Comparison of ENCODE assay signal across 9 cellular contexts in genomic region chr1:91502882-91503184, GRCh38. TPM values are rescaled to one million over a fixed set of nuclear protein-coding genes. Genes with fewer than 3 reads are reported as not detected.
A peak's percentile ranks its signal among the peaks of the same experiment; 100 is the strongest.
DNase-seq lines count a peak whose midpoint lies in the region; ATAC-seq, FAIRE-seq and TF ChIP-seq lines count a peak whose summit lies in the region.
"Had no signal": no experiment of that assay in that cellular context is flagged by ENCODE, and none has a peak within 500 bp of the region (broad histone marks: within the 10 kb centered on the region; RNA-seq: fewer than 3 reads in every experiment).

No MANE protein-coding gene starts in this region.

- no peak overlapping the region for H3K14ac ChIP-seq in H1 (ENCODE audit: insufficient read length)

- no peak overlapping the region for H3K4ac ChIP-seq in H1 (replicated peaks; ENCODE audit: insufficient read length, low read depth, low read length)

- H3K9me3 ChIP-seq in A673 (ENCODE audit: low read depth, low read length, poor library complexity, severe bottlenecking) (no peaks in the 10 kb centered on the region), H1 (ENCODE audit: insufficient read depth in 2 of 2, low read depth in 1 of 2, low read length in 1 of 2) (no peaks in the 10 kb centered on the region), pancreas (no peaks in the 10 kb centered on the region)

- no peak overlapping the region for H2BK120ac ChIP-seq in H1 (replicated peaks; ENCODE audit: low read depth, low read length)

- no peak overlapping the region for H2BK12ac ChIP-seq in H1 (ENCODE audit: low read depth, low read length)

- no peaks in the 10 kb centered on the region for H3K27me3 ChIP-seq in A673 (replicated peaks; ENCODE audit: insufficient read depth, low read depth, low read length, poor library complexity)
- H3K27me3 ChIP-seq in H1 (replicated peaks in 1 of 4; ENCODE audit: control insufficient read depth in 3 of 4, extremely low read depth in 1 of 4, insufficient read depth in 3 of 4, low read length in 3 of 4) = no peaks in the 10 kb centered on the region
- no peaks in the 10 kb centered on the region for H3K27me3 ChIP-seq in pancreas

- peak; percentile 4 to 17; a peak in 1 of 4 replicates for TF ChIP-seq RAD21 in H1 (IDR thresholded peaks at IDR 0.05 in 1 of 2, conservative IDR thresholded peaks at IDR 0.05 in 1 of 2; ENCODE audit: low read depth in 2 of 2, low read length in 2 of 2)

- BruUV-seq in A673 (replicated peaks; lab: Mats Ljungman, UMichigan) = no TSS peak

- no peak overlapping the region for H4K8ac ChIP-seq in H1 (ENCODE audit: extremely low read depth, insufficient read depth, low read length)

- no peak overlapping the region for H4K5ac ChIP-seq in H1 (ENCODE audit: insufficient read length, low read depth, low read length)

- peak; percentile 36; the same call in 1 of the 2 replicates for TF ChIP-seq CTCF in A673 (conservative IDR thresholded peaks at IDR 0.05; ENCODE audit: low read depth, low read length)
- peak; percentile 42 for TF ChIP-seq CTCF in GM12864 (IDR thresholded peaks at IDR 0.05; ENCODE audit: low read depth, low read length, missing control alignments)
- no peak for TF ChIP-seq CTCF in H1 (IDR thresholded peaks at IDR 0.05; ENCODE audit: control extremely low read depth in 1 of 3, insufficient read depth in 1 of 3, low read depth in 1 of 3, low read length in 3 of 3)
- TF ChIP-seq CTCF in pancreas (IDR thresholded peaks at IDR 0.05) = no peak

- intact Hi-C loops in A673 (cut with micrococcal nuclease; ENCODE audit: unreplicated experiment) (loop anchor here (5.0 kb wide), 3 partner anchors 101 to 336 kb away; partner anchors contain the start of gene HFM1), pancreas (cut with DNase I) (no loop called here)

- TF ChIP-seq EP300 in H1 (IDR thresholded peaks at IDR 0.05; ENCODE audit: borderline replicate concordance in 1 of 2, low read depth in 2 of 2, low read length in 2 of 2) = no peak

- no peak overlapping the region for H2BK20ac ChIP-seq in H1 (ENCODE audit: low read length)

- no peaks in the 10 kb centered on the region; the same call in none of the 2 replicates for H3K23me2 ChIP-seq in H1 (ENCODE audit: low read depth, low read length)

- H4K91ac ChIP-seq in H1 (replicated peaks; ENCODE audit: insufficient read length, low read length) = no peak overlapping the region

- peaks cover 4% of the 10 kb centered on the region for H3K36me3 ChIP-seq in A673 (ENCODE audit: insufficient read depth, low read length, poor library complexity, severe bottlenecking)
- H3K36me3 ChIP-seq in H1 (ENCODE audit: control insufficient read depth in 2 of 4, insufficient read depth in 4 of 4, low read length in 3 of 4) = peaks cover 0 to 8% (median 2%) of the 10 kb centered on the region in 4 experiments; a peak in 4 of 8 replicates
- H3K36me3 ChIP-seq in pancreas = no peaks in the 10 kb centered on the region

- DNase-seq in A673 (ENCODE audit: low spot score) = peak; percentile 36
- DNase-seq in GM12864 (ENCODE audit: low read depth) = peak; percentile 15
- peak; percentile 47 for DNase-seq in NCI-H748 (lab: John Stamatoyannopoulos, UW; ENCODE audit: unreplicated experiment)
- no peak for DNase-seq in H1 (ENCODE audit: low read depth in 1 of 2, low spot score in 2 of 2)
- no peak for DNase-seq in pancreas
- no peak for DNase-seq in HEK293T (ENCODE audit: extremely low spot score)
- DNase-seq: T1000 had no signal

- no peak overlapping the region for H3K56ac ChIP-seq in H1 (replicated peaks; ENCODE audit: insufficient read length, low read depth, low read length)

- FAIRE-seq in H1 (lab: Jason Lieb, UNC) (no peak), pancreas (lab: Jason Lieb, UNC) (no peak)

- CTCF ChIA-PET in A673 (lab: Charles Lee) (interaction anchor here (0.6 kb wide), 1 partner anchor 381 kb away, joined by 6 read pairs; no protein-coding TSS in a partner anchor), H1 (lab: Charles Lee; ENCODE audit: partially characterized antibody) (interaction anchor here (0.8 to 3.2 kb wide), 4 partner anchors 22 to 736 kb away, joined by 3 to 11 read pairs (median 5); no protein-coding TSS in a partner anchor), HEK293T (lab: Yijun Ruan, JAX) (interaction anchor here (0.8 kb wide), 1 partner anchor 370 kb away, joined by 3 read pairs; no protein-coding TSS in a partner anchor)

- H2AK5ac ChIP-seq in H1 (ENCODE audit: low read depth, low read length) = no peak overlapping the region

- H3K27ac ChIP-seq in A673 (ENCODE audit: low read depth, low read length, poor library complexity, severe bottlenecking) = no peak overlapping the region
- H3K27ac ChIP-seq in H1 (ENCODE audit: low read depth, low read length) = no peak overlapping the region
- H3K27ac ChIP-seq in pancreas = no peak overlapping the region

- no peak overlapping the region for H2BK15ac ChIP-seq in H1 (ENCODE audit: low read length)

- H2BK5ac ChIP-seq in H1 (ENCODE audit: low read depth, low read length) = no peak overlapping the region

- peaks cover 0 to 59% of the 10 kb centered on the region in 2 experiments; a peak in 3 of 4 replicates for H3K79me2 ChIP-seq in H1 (ENCODE audit: control insufficient read depth in 1 of 2, insufficient read depth in 2 of 2, low read length in 2 of 2)

- ATAC-seq in pancreas = no peak
- no peak for ATAC-seq in HG03196 (IDR thresholded peaks at IDR 0.05; ENCODE audit: unreplicated experiment)
- ATAC-seq in GM19351 (IDR thresholded peaks at IDR 0.05; ENCODE audit: unreplicated experiment) = no peak

- no peaks in the 10 kb centered on the region for H4K20me1 ChIP-seq in H1 (replicated peaks in 1 of 2; ENCODE audit: control insufficient read depth in 1 of 2, insufficient read depth in 2 of 2, low read length in 2 of 2)

- WGBS in H1 (ENCODE audit: extremely low coverage in 1 of 2, insufficient coverage in 1 of 2, insufficient read length in 1 of 2, insufficient replicate concordance in 2 of 2, low coverage in 1 of 2, low lambda C conversion rate in 2 of 2, missing lambda C conversion rate in 1 of 2), 2 experiments = 65% methylated on average over 1 of the region's 1 CpG; no CpG with 5 or more reads in 1 of the 2 experiments
- 81 to 91% methylated on average over 1 of the region's 1 CpG for WGBS in pancreas, 2 donors

- TF ChIP-seq POLR2A in H1 (IDR thresholded peaks at IDR 0.05; ENCODE audit: control extremely low read depth in 1 of 2, low read depth in 2 of 2, low read length in 2 of 2) = no peak

- H2AFZ ChIP-seq in H1 (ENCODE audit: low read length) = no peak overlapping the region

- POLR2A ChIA-PET in A673 (lab: Charles Lee; ENCODE audit: low non-redundant PET) = no interaction called here
- POLR2A ChIA-PET in H1 (lab: Charles Lee; ENCODE audit: partially characterized antibody) = interaction anchor here (0.8 to 3.9 kb wide), 5 partner anchors 8 to 28 kb away, joined by 3 to 12 read pairs (median 5); no protein-coding TSS in a partner anchor
- POLR2A ChIA-PET in HEK293T (lab: Yijun Ruan, JAX) = interaction anchor here (1.0 kb wide), 1 partner anchor 17 kb away, joined by 3 read pairs; no protein-coding TSS in a partner anchor

- H3K9ac ChIP-seq in H1 (replicated peaks in 1 of 4; ENCODE audit: extremely low read depth in 1 of 4, low read depth in 3 of 4, low read length in 3 of 4) = no peak overlapping the region

- no peak overlapping the region for H3K23ac ChIP-seq in H1 (ENCODE audit: insufficient read length)

- peak overlapping the region; percentile 78 to 91 for H3K4me2 ChIP-seq in H1 (ENCODE audit: insufficient read depth in 1 of 2, low read depth in 2 of 2, low read length in 2 of 2)

- H3K4me1 ChIP-seq in A673 (ENCODE audit: insufficient read depth, low read length, poor library complexity, severe bottlenecking) (peaks cover 27% of the 10 kb centered on the region), H1 (replicated peaks in 1 of 4; ENCODE audit: control insufficient read depth in 3 of 4, insufficient read depth in 4 of 4, low read length in 3 of 4) (peaks cover 2 to 14% (median 7%) of the 10 kb centered on the region in 4 experiments; a peak in 6 of 7 replicates), pancreas (peaks cover 0 to 6% (median 6%) of the 10 kb centered on the region in 3 donors)

- no peaks in the 10 kb centered on the region for H3K79me1 ChIP-seq in H1 (ENCODE audit: low read depth, low read length)

- H3K4me3 ChIP-seq in A673 (ENCODE audit: low read depth, low read length, poor library complexity, severe bottlenecking) (peak overlapping the region; percentile 56), GM12864 (ENCODE audit: low read depth, low read length) (peak overlapping the region; percentile 99; the same call in 1 of the 2 replicates), H1 (ENCODE audit: extremely low read depth in 1 of 4, insufficient read depth in 2 of 4, low read depth in 3 of 4, low read length in 4 of 4) (peak overlapping the region in 2 of 4 experiments; percentile 13 to 67; a peak in 4 of 8 replicates), pancreas (no peak overlapping the region)

- no peak overlapping the region for H3K18ac ChIP-seq in H1 (ENCODE audit: extremely low read depth, low read length)

TF ChIP-seq in H1, 55 proteins besides CTCF, POLR2A, EP300 and RAD21 (continues in another document):
- TF ChIP-seq GABPA (IDR thresholded peaks at IDR 0.05; ENCODE audit: borderline replicate concordance, insufficient read depth, low read length) = no peak
- no peak for TF ChIP-seq NRF1 (IDR thresholded peaks at IDR 0.05; ENCODE audit: low read depth, low read length)

TF ChIP-seq in HEK293T, 16 proteins besides CTCF, POLR2A, EP300 and RAD21:
- TF ChIP-seq ARNT (IDR thresholded peaks at IDR 0.05) (no peak), SUZ12 (IDR thresholded peaks at IDR 0.05) (no peak), ZNF384 (IDR thresholded peaks at IDR 0.05) (no peak), FOXK2 (IDR thresholded peaks at IDR 0.05) (no peak)

RNA-seq across cellular contexts. Expression of gene CDC7, which starts 2.2 kb away (rescaled TPM):
- total RNA-seq in A673 (2021) = 29.6 and 34.0 TPM in 2 replicates
- total RNA-seq in H1 (2021; fragmentation: NEBNext Ultra II Directional; extraction: Animal tissue kit (Norgen Biotek cat#: 25700)) = 34.4 and 36.4 TPM in 2 replicates
- 7.7 and 12.2 TPM in 2 replicates for polyA plus RNA-seq in H1 (2011; rRNA removed)
- polyA plus RNA-seq in H1 (2011; cell fraction: cytosol; rRNA removed) = 20.2 TPM
- polyA plus RNA-seq in H1 (2011; cell fraction: nucleus; rRNA removed) = 16.7 TPM
- polyA plus RNA-seq in H1 (2012, experiment 1 of 2) = 18.4 to 31.0 TPM (median 25.6 TPM) in 4 replicates
- polyA plus RNA-seq in H1 (2012, experiment 2 of 2) = 1.8 TPM
- 23.8 TPM for polyA plus RNA-seq in H1 (2013, experiment 1 of 2)
- 25.8 TPM for polyA plus RNA-seq in H1 (2013, experiment 2 of 2)
- polyA minus RNA-seq in H1 (2011; rRNA and poly(A)+ RNA removed) = 27.0 and 51.1 TPM in 2 replicates
- polyA minus RNA-seq in H1 (2011; cell fraction: cytosol; rRNA and poly(A)+ RNA removed) = 36.6 TPM
- 24.2 TPM for polyA minus RNA-seq in H1 (2011; cell fraction: nucleus; rRNA and poly(A)+ RNA removed)
- 1 to 10 TPM in 2 of 6 donors, under 1 TPM in 4; 0.56 to 2.4 (median 0.92) TPM for total RNA-seq in pancreas
- 1 to 10 TPM in 1 of 2 donors, under 1 TPM in 1; 0.87 to 1.4 TPM for polyA plus RNA-seq in pancreas

Comparison
In these comparisons a context has a peak if more than half of its experiments do, and no peak if none do; other contexts are left out.
1. DNase-seq: peak in A673 (single experiment), GM12864 (single experiment) and NCI-H748 (single experiment); none in H1 (0 of 2), pancreas (0 of 6) and HEK293T (single experiment).
2. H3K4me3 ChIP-seq: peak in A673 (single experiment) and GM12864 (single experiment); none in pancreas (0 of 4).
3. CTCF ChIP-seq: peak in A673 (single experiment) and GM12864 (single experiment); none in H1 (0 of 3) and pancreas (0 of 4).